In the genomic region with DNA sequence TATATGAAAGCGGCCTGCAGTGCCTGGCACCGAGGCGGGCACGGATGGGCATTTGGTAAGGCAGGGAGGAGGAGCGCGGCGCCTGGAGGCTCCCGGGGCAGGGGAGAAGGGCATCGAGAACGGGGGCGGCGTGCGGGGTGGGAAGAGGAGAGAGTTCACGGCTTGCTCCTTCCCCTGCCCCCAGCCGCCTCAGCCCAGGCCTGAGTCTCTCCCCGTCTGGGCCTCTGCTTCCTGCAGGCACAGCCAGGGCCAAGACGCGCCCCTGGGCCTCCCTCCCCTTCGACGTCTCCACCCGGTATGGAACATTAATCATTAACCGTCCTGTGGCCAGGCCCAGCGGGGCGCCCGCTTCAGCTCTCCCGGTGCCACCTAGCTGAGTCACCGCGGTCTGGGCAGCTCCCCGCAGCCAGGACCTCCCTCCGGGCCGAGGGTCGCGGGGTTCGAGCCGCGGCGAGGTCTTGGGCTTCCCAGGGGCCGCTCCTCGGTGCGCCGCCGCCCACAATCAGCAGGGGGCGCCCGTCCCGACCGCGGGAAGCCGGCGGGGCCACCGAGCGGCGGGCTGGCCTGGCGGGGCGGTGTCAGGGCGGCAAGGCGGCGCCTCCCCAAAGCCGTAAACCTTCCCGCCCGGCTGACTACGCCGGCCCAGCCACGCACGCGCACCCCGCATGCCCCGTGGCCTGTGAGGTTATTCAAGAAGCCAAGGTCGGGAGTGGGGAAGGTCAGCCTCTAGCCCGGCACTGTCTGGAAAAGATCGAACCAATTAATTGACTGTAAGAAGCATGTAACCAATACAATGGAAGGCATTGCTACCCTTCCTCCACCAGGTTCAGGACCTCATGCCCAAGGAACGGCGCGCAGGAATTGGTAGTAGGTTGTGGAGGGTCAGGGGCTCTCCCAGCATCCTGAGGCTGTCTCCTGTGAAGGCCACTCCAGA, we compare ENCODE assay signal across 8 cellular contexts. TPM values are rescaled to one million over a fixed set of nuclear protein-coding genes. Genes with fewer than 3 reads are reported as not detected.
DNase-seq lines count a peak whose midpoint lies in the region; ATAC-seq, FAIRE-seq and TF ChIP-seq lines count a peak whose summit lies in the region.

No MANE protein-coding gene starts in this region.

- peaks cover 22% of the 10 kb centered on the region for H3K4me1 Mint-ChIP-seq in activated T-cell treated with anti-CD3 and anti-CD28 coated beads, Interleukin-2, amount 50 U/mL, for 4 hours (ENCODE audit: low read depth)
- peaks cover 17% of the 10 kb centered on the region for H3K4me1 Mint-ChIP-seq in nephron

- DNase-seq in D341Med (ENCODE audit: low spot score), result peak; percentile 98
- peak; percentile 84 for DNase-seq in HTR-8/SVneo (ENCODE audit: insufficient read length, low spot score)
- peak; percentile 94 to 99 for DNase-seq in PC-9
- peak; percentile 73 for DNase-seq in activated T-cell treated with anti-CD3 and anti-CD28 coated beads, Interleukin-2, amount 50 U/mL, for 4 hours
- DNase-seq in fibroblast of gingiva (ENCODE audit: low read depth), result peak; percentile 63
- DNase-seq in stimulated activated naive CD4-positive, alpha-beta T cell treated with Interleukin-2 at 50 U/mL for 16 hours (lab: John Stamatoyannopoulos, UW), result peak; percentile 78

- no peaks in the 10 kb centered on the region for H4K20me1 ChIP-seq in PC-9 (ENCODE audit: insufficient read depth)

- TF ChIP-seq CTCF in PC-9 (conservative IDR thresholded peaks at IDR 0.05), result peak; percentile 77
- TF ChIP-seq CTCF in nephron (IDR thresholded peaks at IDR 0.05; ENCODE audit: unreplicated experiment in 3 of 3), result peak; percentile 93 to 97 (median 93)

- peak overlapping the region; percentile 69 for H3K4me3 Mint-ChIP-seq in activated T-cell treated with anti-CD3 and anti-CD28 coated beads, Interleukin-2, amount 50 U/mL, for 4 hours
- peak overlapping the region; percentile 55 to 64 (median 63) for H3K4me3 Mint-ChIP-seq in nephron

- no peaks in the 10 kb centered on the region for H3K27me3 Mint-ChIP-seq in activated T-cell treated with anti-CD3 and anti-CD28 coated beads, Interleukin-2, amount 50 U/mL, for 4 hours (ENCODE audit: low read depth)
- peaks cover 5% of the 10 kb centered on the region for H3K27me3 Mint-ChIP-seq in nephron (ENCODE audit: low read depth)

- no peaks in the 10 kb centered on the region for H3K79me2 ChIP-seq in PC-9 (ENCODE audit: low read depth)

- ATAC-seq in GM21390 (IDR thresholded peaks at IDR 0.05; ENCODE audit: unreplicated experiment), result peak; percentile 54
- ATAC-seq in activated T-cell treated with anti-CD3 and anti-CD28 coated beads, Interleukin-2, amount 50 U/mL, for 4 hours, result peak; percentile 85 to 87

- no TSS peak for BruUV-seq in PC-9 (replicated peaks; lab: Mats Ljungman, UMichigan)

- peak overlapping the region; percentile 70 for H3K27ac ChIP-seq in PC-9

- H3K27ac Mint-ChIP-seq in nephron, result peak overlapping the region; percentile 79 to 85 (median 84)

- H2AFZ ChIP-seq in PC-9, result peak overlapping the region; percentile 76

- H3K27me3 ChIP-seq in PC-9 (ENCODE audit: insufficient read depth, low read depth), result no peaks in the 10 kb centered on the region

- no peaks in the 10 kb centered on the region for H3K9me2 ChIP-seq in PC-9 (ENCODE audit: insufficient read depth)

- intact Hi-C loops in PC-9 (cut with micrococcal nuclease; ENCODE audit: unreplicated experiment), result loop anchor here (1.0 to 10.0 kb wide), 10 partner anchors 27 to 1108 kb away; no protein-coding TSS in a partner anchor

- POLR2A ChIA-PET in PC-9 (lab: Charles Lee; ENCODE audit: unreplicated experiment), result interaction anchor here (0.6 to 0.8 kb wide), 10 partner anchors 26 to 160 kb away, joined by 3 to 21 read pairs (median 3); partner anchors contain the start of gene NEK2

- peak; percentile 70 for FAIRE-seq in HTR-8/SVneo (lab: Jason Lieb, UNC)

- H3K9me3 Mint-ChIP-seq in activated T-cell treated with anti-CD3 and anti-CD28 coated beads, Interleukin-2, amount 50 U/mL, for 4 hours, result no peaks in the 10 kb centered on the region
- H3K9me3 Mint-ChIP-seq in nephron, result no peaks in the 10 kb centered on the region

- H3K36me3 ChIP-seq in PC-9 (ENCODE audit: low read depth), result no peaks in the 10 kb centered on the region

- peak overlapping the region; percentile 51; the same call in 1 of the 2 replicates for H3K4me3 ChIP-seq in PC-9

- CTCF ChIA-PET in PC-9 (lab: Charles Lee), result interaction anchor here (0.6 to 2.1 kb wide), 17 partner anchors 27 to 1640 kb away, joined by 3 to 9 read pairs (median 4); no protein-coding TSS in a partner anchor

- H3K4me1 ChIP-seq in PC-9 (replicated peaks; ENCODE audit: insufficient read depth), result peaks cover 41% of the 10 kb centered on the region

- H3K4me2 ChIP-seq in PC-9, result peak overlapping the region; percentile 93

- H3K9me3 ChIP-seq in PC-9 (ENCODE audit: insufficient read depth, low read depth), result no peaks in the 10 kb centered on the region

- no peaks in the 10 kb centered on the region for H3K36me3 Mint-ChIP-seq in activated T-cell treated with anti-CD3 and anti-CD28 coated beads, Interleukin-2, amount 50 U/mL, for 4 hours (ENCODE audit: insufficient read depth)
- H3K36me3 Mint-ChIP-seq in nephron (ENCODE audit: low read depth), result no peaks in the 10 kb centered on the region

- H3F3A ChIP-seq in PC-9 (ENCODE audit: insufficient read depth, low read depth), result peaks cover 33% of the 10 kb centered on the region

RNA-seq across cellular contexts. Expression of gene RD3, which starts 23.4 kb away (rescaled TPM):
- total RNA-seq in PC-9 (2021), result 0.45 and 1.2 TPM in 2 replicates
- total RNA-seq in activated T-cell treated with anti-CD3 and anti-CD28 coated beads, Interleukin-2, amount 50 U/mL, for 4 hours, result not detected

Comparison
In these comparisons a context has a peak if more than half of its experiments do, and no peak if none do; other contexts are left out.
1. Peak in every context shown above with its lines: DNase-seq, ATAC-seq, H3K4me3 ChIP-seq and H3K27ac ChIP-seq.